ENCODE assay signal across 14 cellular contexts in the genomic region with DNA sequence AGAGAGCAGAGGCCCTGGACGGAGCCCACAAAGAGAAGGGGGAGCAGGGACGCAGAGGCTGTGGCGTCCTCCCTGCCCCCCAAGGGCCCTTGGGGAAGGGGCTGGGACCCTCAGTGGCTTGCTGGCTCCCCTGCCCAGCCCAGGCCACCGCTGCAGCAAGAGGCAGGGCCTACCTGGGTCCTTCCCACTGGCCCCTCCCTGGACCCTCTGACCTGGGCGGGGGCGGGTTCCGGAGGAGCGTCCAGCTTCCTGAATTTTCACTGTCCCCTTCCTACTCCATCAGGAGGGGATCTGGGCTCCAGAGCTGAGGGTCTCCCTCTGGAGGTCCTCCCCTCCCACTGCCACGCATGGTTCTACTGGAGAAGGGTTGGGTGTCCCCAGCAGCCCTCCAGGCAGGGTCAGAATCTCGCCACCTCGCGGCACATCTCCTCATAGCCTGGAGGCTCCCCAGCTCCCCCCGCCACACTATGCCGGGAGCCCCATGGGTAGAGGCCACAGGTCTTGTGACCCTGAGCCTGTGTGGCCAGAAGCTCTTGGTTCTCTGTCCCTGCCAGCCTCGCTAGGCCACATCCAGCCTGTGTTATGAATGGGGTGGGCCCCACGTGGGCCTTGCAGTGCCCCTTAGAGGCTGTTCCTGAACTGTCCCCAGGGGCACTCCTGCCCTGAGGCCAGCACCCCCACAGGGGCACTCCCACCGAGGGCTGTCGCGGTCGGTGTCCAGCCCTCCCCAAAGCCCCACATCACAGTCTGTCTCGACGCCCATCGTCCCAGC. TPM values are rescaled to one million over a fixed set of nuclear protein-coding genes. Genes with fewer than 3 reads are reported as not detected.
DNase-seq lines count a peak whose midpoint lies in the region; ATAC-seq and TF ChIP-seq lines count a peak whose summit lies in the region.
"Had no signal": no experiment of that assay in that cellular context is flagged by ENCODE, and none has a peak within 500 bp of the region (broad histone marks: within the 10 kb centered on the region; RNA-seq: fewer than 3 reads in every experiment).

No MANE protein-coding gene starts in this region.

- H3K27ac ChIP-seq in GM23338 (ENCODE audit: low read depth) (no peak overlapping the region), SK-N-MC (peak overlapping the region; percentile 87), hepatocyte (no peak overlapping the region), skin epidermis (peak overlapping the region in 18 of 21 experiments; percentile 13 to 85 (median 61)), body of pancreas (peak overlapping the region in 2 of 4 donors; percentile 31 to 53), GM23248 (no peak overlapping the region)

- H3K4me3 ChIP-seq in GM23338, result peak overlapping the region; percentile 41; the same call in 1 of the 2 replicates
- H3K4me3 ChIP-seq in SK-N-MC, result peak overlapping the region; percentile 73
- H3K4me3 ChIP-seq in hepatocyte, result no peak overlapping the region
- peak overlapping the region in 4 of 7 experiments; percentile 24 to 52 (median 31) for H3K4me3 ChIP-seq in skin epidermis
- H3K4me3 ChIP-seq in body of pancreas, result no peak overlapping the region
- no peak overlapping the region for H3K4me3 ChIP-seq in GM23248

- H3K9me3 Mint-ChIP-seq in GM23338, result no peaks in the 10 kb centered on the region

- intact Hi-C loops in body of pancreas (cut with DNase I), result no loop called here

- 0 out of 4 replicates have a peak, but pooled peaks of 1 of the 2 experiments have one; percentile 15 for TF ChIP-seq CTCF in GM23338 (conservative IDR thresholded peaks at IDR 0.05; ENCODE audit: low read depth in 2 of 2)
- TF ChIP-seq CTCF in hepatocyte (IDR thresholded peaks at IDR 0.05; ENCODE audit: poor library complexity), result no peak
- TF ChIP-seq CTCF in body of pancreas (IDR thresholded peaks at IDR 0.05), result no peak

- H4K20me1 ChIP-seq in GM23338 (replicated peaks; ENCODE audit: insufficient read depth) (no peaks in the 10 kb centered on the region), hepatocyte (ENCODE audit: insufficient read depth, poor library complexity, severe bottlenecking) (no peaks in the 10 kb centered on the region), GM23248 (ENCODE audit: insufficient read depth) (no peaks in the 10 kb centered on the region)

- H3F3A ChIP-seq in GM23338 (replicated peaks; ENCODE audit: low read depth), result 0 out of 2 replicates have a peak, but pooled peaks cover 6% of the 10 kb centered on the region
- no peaks in the 10 kb centered on the region for H3F3A ChIP-seq in GM23248 (ENCODE audit: insufficient read depth)

- peaks cover 30% of the 10 kb centered on the region for H3K4me1 Mint-ChIP-seq in GM23338

- H3K27me3 ChIP-seq in GM23338 (ENCODE audit: insufficient read depth) (peaks cover 50% of the 10 kb centered on the region), hepatocyte (peaks cover 37% of the 10 kb centered on the region), body of pancreas (peaks cover 0 to 12% of the 10 kb centered on the region in 2 donors), GM23248 (replicated peaks; ENCODE audit: insufficient read depth) (no peaks in the 10 kb centered on the region)

- peaks cover 64% of the 10 kb centered on the region for H3K27me3 Mint-ChIP-seq in GM23338 (ENCODE audit: insufficient read depth, low read depth, poor library complexity)

- H2AFZ ChIP-seq in GM23338 (no peak overlapping the region), hepatocyte (no peak overlapping the region), GM23248 (no peak overlapping the region)

- H3K4me3 Mint-ChIP-seq in GM23338, result 0 out of 3 replicates have a peak overlapping the region, but pooled peaks have one; percentile 54

- no peak overlapping the region for H3K27ac Mint-ChIP-seq in GM23338

- TF ChIP-seq POLR2A in body of pancreas (IDR thresholded peaks at IDR 0.05), result no peak

- no peaks in the 10 kb centered on the region for H3K9me2 ChIP-seq in GM23338 (ENCODE audit: insufficient read depth)
- H3K9me2 ChIP-seq in hepatocyte (replicated peaks; ENCODE audit: insufficient read depth), result no peaks in the 10 kb centered on the region
- no peaks in the 10 kb centered on the region for H3K9me2 ChIP-seq in GM23248 (ENCODE audit: insufficient read depth)

- H3K9ac ChIP-seq in SK-N-MC (ENCODE audit: insufficient read length) (peak overlapping the region; percentile 60), GM23248 (no peak overlapping the region)

- H3K79me2 ChIP-seq in GM23338 (replicated peaks; ENCODE audit: insufficient read depth) (no peaks in the 10 kb centered on the region), hepatocyte (no peaks in the 10 kb centered on the region), GM23248 (ENCODE audit: insufficient read depth) (no peaks in the 10 kb centered on the region)

- peaks cover 15% of the 10 kb centered on the region; the same call in 1 of the 2 replicates for H3K4me1 ChIP-seq in GM23338 (ENCODE audit: insufficient read depth)
- peaks cover 20% of the 10 kb centered on the region for H3K4me1 ChIP-seq in hepatocyte (ENCODE audit: insufficient read depth)
- H3K4me1 ChIP-seq in body of pancreas, result peaks cover 14% of the 10 kb centered on the region
- H3K4me1 ChIP-seq in GM23248 (ENCODE audit: insufficient read depth), result no peaks in the 10 kb centered on the region
- H3K4me1 ChIP-seq: HAP-1 had no signal

- H3K4me2 ChIP-seq in GM23338, result no peak overlapping the region; the same call in 1 of the 2 replicates
- peak overlapping the region; percentile 77 for H3K4me2 ChIP-seq in hepatocyte
- H3K4me2 ChIP-seq in GM23248 (ENCODE audit: unreplicated experiment), result no peak overlapping the region

- DNase-seq in GM23338 (ENCODE audit: low spot score), result peak; percentile 43
- DNase-seq in SK-N-MC (ENCODE audit: low read depth, low spot score), result no peak
- no peak for DNase-seq in hepatocyte (ENCODE audit: low spot score)
- no peak for DNase-seq in medulla oblongata (ENCODE audit: extremely low spot score)
- no peak for DNase-seq in body of pancreas
- DNase-seq in HUDEP-2 (lab: John Stamatoyannopoulos, UW; ENCODE audit: unreplicated experiment in 76 of 76), result no peak
- DNase-seq in GM23248, result no peak
- DNase-seq: activated CD4-positive, alpha-beta T cell treated with anti-CD3 and anti-CD28 coated beads, Interleukin-2, amount 50 U/mL, for 1 hour; activated gamma-delta T cell; islet precursor cell; NCI-H187; stimulated activated CD4-positive, alpha-beta T cell treated with anti-CD3 and anti-CD28 coated beads, Interleukin-4, amount 100 ng/mL, for 1 hour had no signal

- in situ Hi-C loops in GM23248 (cut with MboI), result no loop called here

- 83% methylated on average over 22 of the region's 23 CpGs for WGBS in hepatocyte (ENCODE audit: low lambda C conversion rate, missing lambda C conversion rate)
- 56 to 79% methylated on average over 14 to 18 of the region's 23 CpGs for WGBS in body of pancreas, 2 donors
- WGBS in GM23248 (ENCODE audit: low coverage in 1 of 2, low lambda C conversion rate in 2 of 2, missing lambda C conversion rate in 2 of 2), 2 experiments, result 87 to 89% methylated on average over 23 of the region's 23 CpGs

- H3K36me3 ChIP-seq in GM23338 (ENCODE audit: insufficient read depth), result no peaks in the 10 kb centered on the region
- peaks cover 13% of the 10 kb centered on the region for H3K36me3 ChIP-seq in SK-N-MC (ENCODE audit: insufficient read depth, low read length)
- H3K36me3 ChIP-seq in hepatocyte (replicated peaks; ENCODE audit: insufficient read depth, low read depth), result no peaks in the 10 kb centered on the region
- H3K36me3 ChIP-seq in body of pancreas (replicated peaks in 1 of 2; ENCODE audit: insufficient read depth in 1 of 2, low read depth in 2 of 2), result no peaks in the 10 kb centered on the region
- no peaks in the 10 kb centered on the region for H3K36me3 ChIP-seq in GM23248 (ENCODE audit: low read depth)
- H3K36me3 ChIP-seq: HAP-1 had no signal

- H3K9me3 ChIP-seq in SK-N-MC (ENCODE audit: low read depth, low read length) (no peaks in the 10 kb centered on the region), hepatocyte (ENCODE audit: low read depth) (no peaks in the 10 kb centered on the region), body of pancreas (no peaks in the 10 kb centered on the region), GM23248 (ENCODE audit: low read depth) (no peaks in the 10 kb centered on the region)
- H3K9me3 ChIP-seq: HAP-1 had no signal

- ATAC-seq in GM23338, result peak; percentile 5
- ATAC-seq in body of pancreas, result no peak

- no peaks in the 10 kb centered on the region for H3K36me3 Mint-ChIP-seq in GM23338 (ENCODE audit: low read depth)

RNA-seq across cellular contexts. Expression of a gene that starts 1.0 kb away (rescaled TPM):
- 0.21 TPM in 1 of 2 replicates, not detected in the other for total RNA-seq in GM23338 (2014; rRNA removed; shearing (Covaris generic))
- polyA plus RNA-seq in GM23338 (2016; fragmentation: Nextera tagmentation; extraction: Ambion mirVana) (not detected in 2 replicates), hepatocyte (1.9 and 2.0 TPM in 2 replicates), GM23248 (2016; fragmentation: Nextera tagmentation; extraction: Ambion mirVana) (not detected in 2 replicates)
- total RNA-seq in hepatocyte (not detected in 2 replicates), body of pancreas (10 to 100 TPM in 1 of 2 donors, 1 to 10 TPM in 1; 6.5 to 17.1 TPM)
- not detected in 2 replicates for total RNA-seq in GM23248 (2014; rRNA removed; shearing (Covaris generic))

RNA-seq across cellular contexts. Expression of a gene that starts 12.6 kb away (rescaled TPM):
- total RNA-seq in GM23338 (2014; rRNA removed; shearing (Covaris generic)), result 15.0 and 21.0 TPM in 2 replicates
- polyA plus RNA-seq in GM23338 (2016; fragmentation: Nextera tagmentation; extraction: Ambion mirVana) (54.4 and 58.9 TPM in 2 replicates), hepatocyte (74.2 and 80.0 TPM in 2 replicates), GM23248 (2016; fragmentation: Nextera tagmentation; extraction: Ambion mirVana) (67.9 and 70.7 TPM in 2 replicates)
- total RNA-seq in hepatocyte (23.8 and 26.0 TPM in 2 replicates), body of pancreas (10 to 100 TPM; 16.6 to 17.5 TPM)
- 34.3 and 39.2 TPM in 2 replicates for total RNA-seq in GM23248 (2014; rRNA removed; shearing (Covaris generic))

RNA-seq across cellular contexts. Expression of a gene that starts 14.5 kb away (rescaled TPM):
- total RNA-seq in GM23338 (2014; rRNA removed; shearing (Covaris generic)), result 0.73 and 0.85 TPM in 2 replicates
- 0.68 and 0.82 TPM in 2 replicates for polyA plus RNA-seq in GM23338 (2016; fragmentation: Nextera tagmentation; extraction: Ambion mirVana)
- total RNA-seq in hepatocyte, result 0.57 and 0.72 TPM in 2 replicates
- 0.85 and 1.7 TPM in 2 replicates for polyA plus RNA-seq in hepatocyte
- total RNA-seq in body of pancreas, result 1 to 10 TPM in 1 of 2 donors, under 1 TPM in 1; 0.52 to 3.0 TPM
- 0.32 and 0.51 TPM in 2 replicates for total RNA-seq in GM23248 (2014; rRNA removed; shearing (Covaris generic))
- polyA plus RNA-seq in GM23248 (2016; fragmentation: Nextera tagmentation; extraction: Ambion mirVana), result 0.09 and 0.14 TPM in 2 replicates

RNA-seq across cellular contexts. Expression of a gene that starts 28.9 kb away (rescaled TPM):
- 15.0 and 19.7 TPM in 2 replicates for total RNA-seq in GM23338 (2014; rRNA removed; shearing (Covaris generic))
- polyA plus RNA-seq in GM23338 (2016; fragmentation: Nextera tagmentation; extraction: Ambion mirVana) (12.5 and 13.1 TPM in 2 replicates), hepatocyte (10.9 and 13.5 TPM in 2 replicates), GM23248 (2016; fragmentation: Nextera tagmentation; extraction: Ambion mirVana) (18.7 and 20.9 TPM in 2 replicates)
- total RNA-seq in hepatocyte (8.1 and 8.8 TPM in 2 replicates), body of pancreas (10 to 100 TPM in 1 of 2 donors, 1 to 10 TPM in 1; 9.1 to 14.5 TPM)
- total RNA-seq in GM23248 (2014; rRNA removed; shearing (Covaris generic)), result 7.0 and 13.2 TPM in 2 replicates

RNA-seq across cellular contexts. Expression of a gene that starts 29.4 kb away (rescaled TPM):
- 0.74 and 1.1 TPM in 2 replicates for total RNA-seq in GM23338 (2014; rRNA removed; shearing (Covaris generic))
- polyA plus RNA-seq in GM23338 (2016; fragmentation: Nextera tagmentation; extraction: Ambion mirVana), result 0.24 and 0.27 TPM in 2 replicates
- 1.1 and 1.5 TPM in 2 replicates for total RNA-seq in hepatocyte
- 0.50 and 0.90 TPM in 2 replicates for polyA plus RNA-seq in hepatocyte
- 1 to 10 TPM; 1.0 to 2.6 TPM for total RNA-seq in body of pancreas
- 0.86 and 1.1 TPM in 2 replicates for total RNA-seq in GM23248 (2014; rRNA removed; shearing (Covaris generic))
- 0.35 and 0.53 TPM in 2 replicates for polyA plus RNA-seq in GM23248 (2016; fragmentation: Nextera tagmentation; extraction: Ambion mirVana)

Comparison
In these comparisons a context has a peak if more than half of its experiments do, and no peak if none do; other contexts are left out.
1. H3K27ac ChIP-seq: peak in SK-N-MC (single experiment) and skin epidermis (18 of 21); none in GM23338 (single experiment), hepatocyte (single experiment) and GM23248 (single experiment).
2. H3K4me3 ChIP-seq: peak in GM23338 (single experiment), SK-N-MC (single experiment) and skin epidermis (4 of 7); none in hepatocyte (single experiment), body of pancreas (0 of 2) and GM23248 (single experiment).